In the genomic region with DNA sequence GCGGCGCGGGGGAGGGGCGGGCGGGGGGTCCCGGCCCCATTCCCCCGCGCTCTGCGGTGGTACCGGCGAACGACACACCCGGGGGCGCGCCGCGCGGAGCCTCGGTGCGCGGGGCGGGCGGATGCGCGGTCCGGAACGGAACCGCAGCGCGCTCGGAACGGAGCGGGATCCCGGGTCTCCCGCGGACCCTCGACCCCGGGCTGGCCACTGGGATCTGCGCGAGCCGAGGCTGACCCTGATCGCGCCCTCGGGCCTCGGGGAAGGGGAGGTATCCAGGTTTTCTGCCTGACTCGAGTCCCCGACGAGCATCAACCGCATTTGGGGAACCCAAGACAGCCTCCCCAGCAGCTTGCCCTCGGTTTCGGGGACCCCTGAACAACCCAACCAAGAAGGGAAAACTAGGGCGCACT, we compare ENCODE assay signal across 10 cellular contexts. TPM values are rescaled to one million over a fixed set of nuclear protein-coding genes. Genes with fewer than 3 reads are reported as not detected.
A peak's percentile ranks its signal among the peaks of the same experiment; 100 is the strongest.
DNase-seq lines count a peak whose midpoint lies in the region; ATAC-seq and TF ChIP-seq lines count a peak whose summit lies in the region.
"Had no signal": no experiment of that assay in that cellular context is flagged by ENCODE, and none has a peak within 500 bp of the region (broad histone marks: within the 10 kb centered on the region; RNA-seq: fewer than 3 reads in every experiment).

No MANE protein-coding gene starts in this region.

- peaks cover 4% of the 10 kb centered on the region for H3K4me1 ChIP-seq in SJCRH30

- TF ChIP-seq CTCF in AG10803 (conservative IDR thresholded peaks at IDR 0.05; ENCODE audit: low read length): no peak
- TF ChIP-seq CTCF in glutamatergic neuron (IDR thresholded peaks at IDR 0.05; ENCODE audit: partially characterized antibody, unreplicated experiment): no peak
- no peak for TF ChIP-seq CTCF in omental fat pad (IDR thresholded peaks at IDR 0.05)

- DNase-seq in AG10803 (ENCODE audit: low read depth): no peak
- no peak for DNase-seq in SJCRH30
- peak; percentile 64 for DNase-seq in glutamatergic neuron
- no peak for DNase-seq in omental fat pad (ENCODE audit: low spot score)
- DNase-seq in activated effector memory CD4-positive, alpha-beta T cell treated with Interleukin-2 at 50 U/mL for 16 hours: no peak
- DNase-seq: DND-41 had no signal

- H3K27me3 ChIP-seq in SJCRH30: peaks cover 3% of the 10 kb centered on the region; the same call in 1 of the 2 replicates

- peaks cover 18% of the 10 kb centered on the region for H3K27me3 Mint-ChIP-seq in glutamatergic neuron (ENCODE audit: unreplicated experiment)

- peak; percentile 8 for ATAC-seq in omental fat pad (ENCODE audit: low FRiP score)
- no peak for ATAC-seq in GM21526 (IDR thresholded peaks at IDR 0.05; ENCODE audit: low FRiP score, unreplicated experiment)
- no peak for ATAC-seq in HG02571 (IDR thresholded peaks at IDR 0.05; ENCODE audit: unreplicated experiment)
- ATAC-seq in GM21447 (IDR thresholded peaks at IDR 0.05; ENCODE audit: unreplicated experiment): no peak

- H3K4me3 Mint-ChIP-seq in glutamatergic neuron (ENCODE audit: unreplicated experiment): peak overlapping the region; percentile 63

- no peaks in the 10 kb centered on the region for H3K9me3 ChIP-seq in SJCRH30 (replicated peaks)

- H3K36me3 Mint-ChIP-seq in glutamatergic neuron (ENCODE audit: unreplicated experiment): no peaks in the 10 kb centered on the region

- no peak overlapping the region for H3K27ac ChIP-seq in SJCRH30

- H3K27ac Mint-ChIP-seq in glutamatergic neuron (ENCODE audit: unreplicated experiment): no peak overlapping the region

- H3K9me3 Mint-ChIP-seq in glutamatergic neuron (ENCODE audit: unreplicated experiment): peaks cover 6% of the 10 kb centered on the region

- H3K4me1 Mint-ChIP-seq in glutamatergic neuron (ENCODE audit: low read depth, unreplicated experiment): peaks cover 6% of the 10 kb centered on the region

- H3K4me3 ChIP-seq in AG10803 (ENCODE audit: low read length) (peak overlapping the region; percentile 38), SJCRH30 (peak overlapping the region; percentile 32; the same call in 1 of the 2 replicates)

- no peaks in the 10 kb centered on the region for H3K36me3 ChIP-seq in SJCRH30

RNA-seq across cellular contexts. Expression of a gene that starts 0.4 kb away (rescaled TPM):
- 0.84 and 0.87 TPM in 2 replicates for total RNA-seq in SJCRH30 (2014; rRNA removed; shearing (Covaris generic))
- total RNA-seq in glutamatergic neuron (ENCODE audit: unreplicated experiment) (1.8 TPM), omental fat pad (1 to 10 TPM in 2 of 4 donors, under 1 TPM in 1, not detected in 1; 0.94 to 2.2 (median 1.3) TPM)
- total RNA-seq: HT1080 had no signal
